ENCODE assay signal across 8 cellular contexts in the genomic region with DNA sequence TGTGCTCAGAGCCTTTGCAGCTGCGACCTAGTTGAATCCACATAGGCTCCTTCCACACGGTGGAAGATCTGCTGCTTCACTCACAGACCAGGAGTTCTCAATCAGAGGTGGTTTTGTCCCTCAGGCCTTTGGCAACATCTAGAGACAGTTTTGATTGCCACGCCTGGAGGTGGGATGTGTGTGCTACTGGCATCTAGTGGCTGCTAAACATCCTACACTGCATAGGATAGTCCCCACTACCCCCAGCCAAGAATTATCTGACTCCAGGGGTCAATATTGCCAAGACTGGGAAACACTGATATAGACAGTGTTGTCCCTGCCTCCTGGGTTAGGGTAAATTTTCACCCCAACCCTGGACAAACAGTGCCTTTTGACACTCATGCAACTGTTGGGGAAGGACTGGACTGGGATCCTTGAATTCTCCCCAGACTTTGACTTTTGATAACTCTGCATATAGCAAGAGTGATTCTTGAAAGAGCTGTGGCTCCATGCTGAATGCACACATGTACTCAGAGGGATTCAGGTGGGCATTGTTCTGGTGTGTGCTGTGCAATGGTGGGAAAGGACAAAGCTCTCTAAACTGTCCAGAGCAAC. TPM values are rescaled to one million over a fixed set of nuclear protein-coding genes. Genes with fewer than 3 reads are reported as not detected.
DNase-seq lines count a peak whose midpoint lies in the region; ATAC-seq and TF ChIP-seq lines count a peak whose summit lies in the region.

No MANE protein-coding gene starts in this region.

- in situ Hi-C loops in KBM-7 (cut with MboI; ENCODE audit: low pct_unique_long_range_greater_than_20kb, low sequenced_read_pairs), result no loop called here

- H3K36me3 ChIP-seq in mucosa of descending colon (ENCODE audit: low read depth) (no peaks in the 10 kb centered on the region), ascending aorta (peaks cover 28 to 56% of the 10 kb centered on the region in 2 donors)

- H3K4me3 ChIP-seq in mucosa of descending colon, result no peak overlapping the region
- H3K4me3 ChIP-seq in ascending aorta, result no peak overlapping the region

- peak; percentile 84 for ATAC-seq in activated CD8-positive, alpha-beta T cell treated with anti-CD3 and anti-CD28 coated beads for 36 hours
- peak; percentile 70 for ATAC-seq in mucosa of descending colon

- no peaks in the 10 kb centered on the region for H3K9me3 Mint-ChIP-seq in activated CD4-positive, alpha-beta memory T cell treated with anti-CD3 and anti-CD28 coated beads for 36 hours
- H3K9me3 Mint-ChIP-seq in activated CD4-positive, alpha-beta memory T cell treated with anti-CD3 and anti-CD28 coated beads, Interleukin-2, amount 10 ng/mL, durations not matched to agents 7 days and 5 days, result no peaks in the 10 kb centered on the region
- no peaks in the 10 kb centered on the region for H3K9me3 Mint-ChIP-seq in activated CD8-positive, alpha-beta T cell treated with anti-CD3 and anti-CD28 coated beads for 36 hours
- no peaks in the 10 kb centered on the region for H3K9me3 Mint-ChIP-seq in immature natural killer cell

- intact Hi-C loops in activated CD4-positive, alpha-beta memory T cell treated with anti-CD3 and anti-CD28 coated beads for 36 hours (cut with micrococcal nuclease), result loop anchor here (1.0 kb wide), 1 partner anchor 77 kb away; no protein-coding TSS in a partner anchor
- intact Hi-C loops in activated CD8-positive, alpha-beta T cell treated with anti-CD3 and anti-CD28 coated beads for 36 hours (cut with micrococcal nuclease), result no loop called here
- intact Hi-C loops in mucosa of descending colon (cut with DNase I, micrococcal nuclease) (no loop called here), ascending aorta (cut with DNase I) (no loop called here)

- H3K36me3 Mint-ChIP-seq in activated CD4-positive, alpha-beta memory T cell treated with anti-CD3 and anti-CD28 coated beads for 36 hours, result no peaks in the 10 kb centered on the region
- no peaks in the 10 kb centered on the region for H3K36me3 Mint-ChIP-seq in activated CD4-positive, alpha-beta memory T cell treated with anti-CD3 and anti-CD28 coated beads, Interleukin-2, amount 10 ng/mL, durations not matched to agents 7 days and 5 days (ENCODE audit: low read depth)
- no peaks in the 10 kb centered on the region for H3K36me3 Mint-ChIP-seq in activated CD8-positive, alpha-beta T cell treated with anti-CD3 and anti-CD28 coated beads for 36 hours (ENCODE audit: low read depth)
- peaks cover 0 to 3% (median 0%) of the 10 kb centered on the region in 3 donors for H3K36me3 Mint-ChIP-seq in immature natural killer cell

- H3K4me1 ChIP-seq in mucosa of descending colon (ENCODE audit: low read depth) (no peaks in the 10 kb centered on the region), ascending aorta (peaks cover 0 to 3% of the 10 kb centered on the region in 2 donors)

- peak; percentile 51 for TF ChIP-seq CTCF in activated CD8-positive, alpha-beta T cell treated with anti-CD3 and anti-CD28 coated beads for 36 hours (IDR thresholded peaks at IDR 0.05)
- TF ChIP-seq CTCF in mucosa of descending colon (IDR thresholded peaks at IDR 0.05) (no peak), ascending aorta (IDR thresholded peaks at IDR 0.05) (no peak)

- DNase-seq in activated CD4-positive, alpha-beta memory T cell treated with anti-CD3 and anti-CD28 coated beads for 36 hours, result peak; percentile 38
- no peak for DNase-seq in activated CD4-positive, alpha-beta memory T cell treated with anti-CD3 and anti-CD28 coated beads, Interleukin-2, amount 10 ng/mL, durations not matched to agents 7 days and 5 days
- DNase-seq in KBM-7, result peak; percentile 61
- peak; percentile 55 for DNase-seq in activated CD8-positive, alpha-beta T cell treated with anti-CD3 and anti-CD28 coated beads for 36 hours
- DNase-seq in mucosa of descending colon, result no peak
- DNase-seq in immature natural killer cell, result no peak
- no peak for DNase-seq in NK-92 (lab: John Stamatoyannopoulos, UW; ENCODE audit: unreplicated experiment)
- DNase-seq in ascending aorta (ENCODE audit: low spot score in 2 of 2), result no peak

- H3K4me1 Mint-ChIP-seq in activated CD4-positive, alpha-beta memory T cell treated with anti-CD3 and anti-CD28 coated beads for 36 hours (ENCODE audit: low read depth), result no peaks in the 10 kb centered on the region
- peaks cover 2% of the 10 kb centered on the region for H3K4me1 Mint-ChIP-seq in activated CD4-positive, alpha-beta memory T cell treated with anti-CD3 and anti-CD28 coated beads, Interleukin-2, amount 10 ng/mL, durations not matched to agents 7 days and 5 days
- H3K4me1 Mint-ChIP-seq in activated CD8-positive, alpha-beta T cell treated with anti-CD3 and anti-CD28 coated beads for 36 hours (ENCODE audit: low read depth), result peaks cover 2% of the 10 kb centered on the region
- H3K4me1 Mint-ChIP-seq in immature natural killer cell, result peaks cover 0 to under 1% of the 10 kb centered on the region in 2 donors

- H3K4me3 Mint-ChIP-seq in activated CD4-positive, alpha-beta memory T cell treated with anti-CD3 and anti-CD28 coated beads for 36 hours, result no peak overlapping the region
- H3K4me3 Mint-ChIP-seq in activated CD4-positive, alpha-beta memory T cell treated with anti-CD3 and anti-CD28 coated beads, Interleukin-2, amount 10 ng/mL, durations not matched to agents 7 days and 5 days, result no peak overlapping the region
- H3K4me3 Mint-ChIP-seq in activated CD8-positive, alpha-beta T cell treated with anti-CD3 and anti-CD28 coated beads for 36 hours, result no peak overlapping the region
- H3K4me3 Mint-ChIP-seq in immature natural killer cell, result no peak overlapping the region

- H3K27ac Mint-ChIP-seq in activated CD4-positive, alpha-beta memory T cell treated with anti-CD3 and anti-CD28 coated beads for 36 hours, result no peak overlapping the region
- H3K27ac Mint-ChIP-seq in activated CD4-positive, alpha-beta memory T cell treated with anti-CD3 and anti-CD28 coated beads, Interleukin-2, amount 10 ng/mL, durations not matched to agents 7 days and 5 days, result no peak overlapping the region
- H3K27ac Mint-ChIP-seq in activated CD8-positive, alpha-beta T cell treated with anti-CD3 and anti-CD28 coated beads for 36 hours, result no peak overlapping the region
- H3K27ac Mint-ChIP-seq in immature natural killer cell, result peak overlapping the region in 2 of 6 donors; percentile 45 to 57

- H3K27ac ChIP-seq in ascending aorta, result no peak overlapping the region

- POLR2A ChIA-PET in activated CD4-positive, alpha-beta memory T cell treated with anti-CD3 and anti-CD28 coated beads for 36 hours (lab: Charles Lee), result no interaction called here
- POLR2A ChIA-PET in activated CD4-positive, alpha-beta memory T cell treated with anti-CD3 and anti-CD28 coated beads, Interleukin-2, amount 10 ng/mL, durations not matched to agents 7 days and 5 days (lab: Charles Lee), result no interaction called here
- POLR2A ChIA-PET in activated CD8-positive, alpha-beta T cell treated with anti-CD3 and anti-CD28 coated beads for 36 hours (lab: Charles Lee), result interaction anchor here (1.5 to 2.2 kb wide), 2 partner anchors 22 to 76 kb away, joined by 3 to 7 read pairs; no protein-coding TSS in a partner anchor

- H3K27me3 Mint-ChIP-seq in activated CD4-positive, alpha-beta memory T cell treated with anti-CD3 and anti-CD28 coated beads for 36 hours, result no peaks in the 10 kb centered on the region
- no peaks in the 10 kb centered on the region for H3K27me3 Mint-ChIP-seq in activated CD4-positive, alpha-beta memory T cell treated with anti-CD3 and anti-CD28 coated beads, Interleukin-2, amount 10 ng/mL, durations not matched to agents 7 days and 5 days
- H3K27me3 Mint-ChIP-seq in activated CD8-positive, alpha-beta T cell treated with anti-CD3 and anti-CD28 coated beads for 36 hours, result no peaks in the 10 kb centered on the region
- H3K27me3 Mint-ChIP-seq in immature natural killer cell (ENCODE audit: low read depth in 3 of 3), result peaks cover 0 to 3% (median 0%) of the 10 kb centered on the region in 3 donors

- H3K9me3 ChIP-seq in mucosa of descending colon, result no peaks in the 10 kb centered on the region
- H3K9me3 ChIP-seq in ascending aorta, result no peaks in the 10 kb centered on the region

- CTCF ChIA-PET in activated CD4-positive, alpha-beta memory T cell treated with anti-CD3 and anti-CD28 coated beads for 36 hours (lab: Charles Lee), result interaction anchor here (0.7 to 8.6 kb wide), 8 partner anchors 11 to 88 kb away, joined by 3 to 84 read pairs (median 4); a partner anchor contains a TSS
- CTCF ChIA-PET in activated CD4-positive, alpha-beta memory T cell treated with anti-CD3 and anti-CD28 coated beads, Interleukin-2, amount 10 ng/mL, durations not matched to agents 7 days and 5 days (lab: Charles Lee), result interaction anchor here (0.6 to 6.5 kb wide), 11 partner anchors 9 to 99 kb away, joined by 3 to 58 read pairs (median 3); no protein-coding TSS in a partner anchor
- CTCF ChIA-PET in activated CD8-positive, alpha-beta T cell treated with anti-CD3 and anti-CD28 coated beads for 36 hours (lab: Charles Lee), result interaction anchor here (0.7 to 9.6 kb wide), 24 partner anchors 9 to 250 kb away, joined by 3 to 95 read pairs (median 4); a partner anchor contains a TSS

- no peaks in the 10 kb centered on the region for H3K27me3 ChIP-seq in ascending aorta

RNA-seq across cellular contexts. Expression of a gene that starts 39.8 kb away (rescaled TPM):
- total RNA-seq in activated CD4-positive, alpha-beta memory T cell treated with anti-CD3 and anti-CD28 coated beads for 36 hours, result 100 to 1,000 TPM in 1 of 2 experiments, 10 to 100 TPM in 1; 90.7 to 111 TPM
- total RNA-seq in activated CD4-positive, alpha-beta memory T cell treated with anti-CD3 and anti-CD28 coated beads, Interleukin-2, amount 10 ng/mL, durations not matched to agents 7 days and 5 days, result 100 to 1,000 TPM; 121 to 126 TPM
- total RNA-seq in activated CD8-positive, alpha-beta T cell treated with anti-CD3 and anti-CD28 coated beads for 36 hours, result 10 to 100 TPM; 80.1 to 89.3 TPM
- total RNA-seq in mucosa of descending colon (100 to 1,000 TPM; 109 to 144 (median 110) TPM), ascending aorta (118 TPM)
- polyA plus RNA-seq in immature natural killer cell, result 10 to 100 TPM in 2 of 3 donors, 1 to 10 TPM in 1; 6.5 to 37.5 (median 11.9) TPM

RNA-seq across cellular contexts. Expression of a gene that starts 55.5 kb away (rescaled TPM):
- total RNA-seq in activated CD4-positive, alpha-beta memory T cell treated with anti-CD3 and anti-CD28 coated beads for 36 hours, result 100 to 1,000 TPM; 709 to 722 TPM
- total RNA-seq in activated CD4-positive, alpha-beta memory T cell treated with anti-CD3 and anti-CD28 coated beads, Interleukin-2, amount 10 ng/mL, durations not matched to agents 7 days and 5 days, result 100 to 1,000 TPM; 529 to 549 TPM
- total RNA-seq in activated CD8-positive, alpha-beta T cell treated with anti-CD3 and anti-CD28 coated beads for 36 hours, result 100 to 1,000 TPM; 859 to 869 TPM
- total RNA-seq in mucosa of descending colon (1,000 to 10,000 TPM in 2 of 3 donors, 100 to 1,000 TPM in 1; 874 to 1,329 (median 1,265) TPM), ascending aorta (197 TPM)
- polyA plus RNA-seq in immature natural killer cell, result 1,000 to 10,000 TPM in 1 of 3 donors, 100 to 1,000 TPM in 2; 795 to 1,475 (median 867) TPM

Comparison
In these comparisons a context has a peak if more than half of its experiments do, and no peak if none do; other contexts are left out.
1. DNase-seq: peak in activated CD4-positive, alpha-beta memory T cell treated with anti-CD3 and anti-CD28 coated beads for 36 hours (single experiment), KBM-7 (single experiment) and activated CD8-positive, alpha-beta T cell treated with anti-CD3 and anti-CD28 coated beads for 36 hours (single experiment); none in activated CD4-positive, alpha-beta memory T cell treated with anti-CD3 and anti-CD28 coated beads, Interleukin-2, amount 10 ng/mL, durations not matched to agents 7 days and 5 days (single experiment), mucosa of descending colon (0 of 3), immature natural killer cell (0 of 3), NK-92 (single experiment) and ascending aorta (0 of 2).